ENCODE assay signal across 9 cellular contexts in the genomic region with DNA sequence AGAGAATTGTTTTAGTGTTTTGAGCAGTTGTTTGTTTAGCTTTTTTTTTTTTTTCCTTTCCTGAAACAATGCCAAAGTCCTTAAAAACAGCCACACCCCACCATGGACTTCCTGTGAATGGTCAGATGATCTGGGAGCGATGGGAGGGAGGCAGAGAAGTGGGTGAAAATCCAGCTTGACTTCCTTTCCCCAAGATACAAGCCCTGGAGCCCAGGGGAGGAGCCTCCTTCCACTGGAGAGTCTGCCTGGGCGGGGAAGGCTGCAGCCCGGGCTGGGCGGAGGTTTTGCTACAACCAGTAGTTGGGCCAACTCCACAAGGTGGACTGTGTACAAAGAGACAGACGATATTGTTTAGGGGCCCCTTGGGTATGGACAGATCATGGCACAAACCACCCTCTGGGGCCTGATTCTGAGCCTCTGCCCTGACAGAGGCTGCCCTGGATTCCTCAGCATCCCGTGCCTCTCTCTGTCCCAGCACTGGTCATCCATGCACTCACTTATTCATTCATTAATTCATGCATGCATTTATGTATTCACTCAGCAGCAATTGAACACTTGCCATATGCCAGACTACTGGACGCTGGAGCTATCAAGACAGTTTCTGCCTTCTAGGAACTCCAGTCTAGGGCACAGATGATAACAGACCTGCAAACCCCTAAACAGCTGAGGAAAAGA. TPM values are rescaled to one million over a fixed set of nuclear protein-coding genes. Genes with fewer than 3 reads are reported as not detected.
DNase-seq lines count a peak whose midpoint lies in the region; ATAC-seq and TF ChIP-seq lines count a peak whose summit lies in the region.
"Had no signal": no experiment of that assay in that cellular context is flagged by ENCODE, and none has a peak within 500 bp of the region (broad histone marks: within the 10 kb centered on the region; RNA-seq: fewer than 3 reads in every experiment).

No MANE protein-coding gene starts in this region.

- POLR2A ChIA-PET in Panc1 (lab: Charles Lee): interaction anchor here (0.6 kb wide), 1 partner anchor 461 kb away, joined by 5 read pairs; no protein-coding TSS in a partner anchor

- H3K9me3 ChIP-seq in Panc1 (ENCODE audit: control insufficient read depth, insufficient read depth, low read depth, low read length) (no peaks in the 10 kb centered on the region), psoas muscle (no peaks in the 10 kb centered on the region)

- H3K27me3 ChIP-seq in Panc1 (ENCODE audit: control insufficient read depth, insufficient read depth, low read length): no peaks in the 10 kb centered on the region
- no peaks in the 10 kb centered on the region for H3K27me3 ChIP-seq in psoas muscle (ENCODE audit: insufficient read depth in 3 of 3, low read length in 2 of 3)

- ATAC-seq in Panc1 (peak; percentile 49; the same call in 1 of the 2 replicates), psoas muscle (peak in 1 of 4 donors; percentile 20), GM19351 (IDR thresholded peaks at IDR 0.05; ENCODE audit: unreplicated experiment) (no peak), GM21515 (IDR thresholded peaks at IDR 0.05; ENCODE audit: unreplicated experiment) (no peak)

- CTCF ChIA-PET in Panc1 (lab: Charles Lee): no interaction called here

- H3K4me1 ChIP-seq in Panc1 (ENCODE audit: control insufficient read depth, insufficient read depth, low read length) (no peaks in the 10 kb centered on the region), psoas muscle (peaks cover 20% of the 10 kb centered on the region)

- 32 to 50% (median 38%) methylated on average over 7 of the region's 7 CpGs for WGBS in psoas muscle, 3 donors

- H3K4me3 ChIP-seq in Panc1 (ENCODE audit: low read depth in 2 of 2, low read length in 2 of 2) (no peak overlapping the region), fibroblast of the aortic adventitia (ENCODE audit: low read depth, low read length) (no peak overlapping the region), psoas muscle (no peak overlapping the region)

- intact Hi-C loops in Panc1 (cut with micrococcal nuclease; ENCODE audit: unreplicated experiment): no loop called here
- intact Hi-C loops in psoas muscle (cut with DNase I): no loop called here

- DNase-seq in ELR (ENCODE audit: low read depth) (peak; percentile 50), Panc1 (ENCODE audit: low read depth, low spot score) (no peak), fibroblast of the aortic adventitia (ENCODE audit: low read depth) (peak; percentile 83), psoas muscle (peak; percentile 68 to 85)
- DNase-seq in activated CD4-positive, alpha-beta T cell treated with anti-CD3 and anti-CD28 coated beads for 1 hour: no peak
- no peak for DNase-seq in activated CD4-positive, alpha-beta T cell treated with anti-CD3 and anti-CD28 coated beads, Interleukin-2, amount 50 U/mL, for 48 hours
- DNase-seq: NCI-H187 treated with DMSO at 0.1 percent for 48 hours had no signal

- no TSS peak for BruUV-seq in Panc1 (replicated peaks; lab: Mats Ljungman, UMichigan)

- H3K27ac ChIP-seq in Panc1 (ENCODE audit: low read length) (no peak overlapping the region), psoas muscle (no peak overlapping the region)

- in situ Hi-C loops in Panc1 (cut with HindIII; ENCODE audit: low pct_unique_long_range_greater_than_20kb, low sequenced_read_pairs): no loop called here

- TF ChIP-seq CTCF in Panc1 (IDR thresholded peaks at IDR 0.05): no peak
- no peak for TF ChIP-seq CTCF in fibroblast of the aortic adventitia (IDR thresholded peaks at IDR 0.05; ENCODE audit: insufficient read depth, low read length)
- TF ChIP-seq CTCF in psoas muscle (IDR thresholded peaks at IDR 0.05): no peak

- H3K36me3 ChIP-seq in Panc1 (ENCODE audit: control insufficient read depth, insufficient read depth, low read length) (no peaks in the 10 kb centered on the region), psoas muscle (ENCODE audit: insufficient read depth in 1 of 2, low read depth in 1 of 2) (peaks cover under 1 to 3% of the 10 kb centered on the region in 2 donors)

RNA-seq across cellular contexts. Expression of a gene that starts 29.8 kb away (rescaled TPM):
- total RNA-seq in Panc1 (2021; ENCODE audit: unreplicated experiment) (114 TPM), fibroblast of the aortic adventitia (ENCODE audit: low replicate concordance) (99.0 and 177 TPM in 2 replicates), psoas muscle (10 to 100 TPM; 35.3 to 42.8 (median 39.5) TPM)
- polyA plus RNA-seq in Panc1 (2012; ENCODE audit: insufficient read length): 50.3 TPM
- 10 to 100 TPM; 32.4 to 53.6 (median 45.4) TPM for polyA plus RNA-seq in psoas muscle

Comparison
In these comparisons a context has a peak if more than half of its experiments do, and no peak if none do; other contexts are left out.
1. DNase-seq: peak in ELR (single experiment), fibroblast of the aortic adventitia (single experiment) and psoas muscle (2 of 2); none in Panc1 (single experiment), activated CD4-positive, alpha-beta T cell treated with anti-CD3 and anti-CD28 coated beads for 1 hour (single experiment) and activated CD4-positive, alpha-beta T cell treated with anti-CD3 and anti-CD28 coated beads, Interleukin-2, amount 50 U/mL, for 48 hours (0 of 2).